In the genomic region with DNA sequence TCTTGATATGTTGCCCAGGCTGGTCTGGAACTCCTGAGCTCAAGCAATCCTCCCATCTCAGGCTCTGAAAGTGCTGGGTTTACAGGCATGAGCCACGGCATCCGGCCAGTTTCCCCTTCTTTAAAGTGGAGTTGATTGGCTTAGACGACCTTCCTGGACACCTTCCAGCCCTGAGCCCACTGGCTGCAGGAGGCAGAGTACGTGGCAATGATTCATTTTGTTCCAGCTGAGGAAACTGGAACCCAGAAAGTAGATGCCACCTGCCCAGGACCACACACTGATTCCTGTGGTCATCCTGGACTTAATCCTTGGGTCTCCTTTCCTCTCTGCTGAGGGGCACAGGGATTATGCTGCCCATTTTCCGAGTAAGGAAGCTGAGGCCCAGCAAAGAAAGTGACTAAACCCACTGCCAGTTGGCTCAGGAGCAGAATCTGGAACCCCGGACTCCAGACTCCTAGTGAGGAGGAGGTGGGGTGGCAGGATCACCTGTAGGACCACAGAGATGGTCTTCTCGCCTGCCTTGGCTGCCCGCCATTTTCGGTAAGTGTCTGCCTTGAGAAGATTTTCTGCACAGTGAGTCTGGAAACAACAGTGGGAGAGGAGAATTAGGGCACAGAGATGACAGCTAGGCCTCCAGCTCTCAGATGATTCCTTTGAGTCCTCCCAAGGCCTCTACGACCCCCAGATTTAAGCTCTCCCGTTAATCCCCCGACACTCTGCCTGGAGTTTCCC, we compare ENCODE assay signal across 7 cellular contexts. TPM values are rescaled to one million over a fixed set of nuclear protein-coding genes. Genes with fewer than 3 reads are reported as not detected.
A peak's percentile ranks its signal among the peaks of the same experiment; 100 is the strongest.
DNase-seq lines count a peak whose midpoint lies in the region; ATAC-seq and TF ChIP-seq lines count a peak whose summit lies in the region.

No MANE protein-coding gene starts in this region.

- H3K79me2 ChIP-seq in trophoblast cell (ENCODE audit: control insufficient read depth, insufficient read depth, low read length, poor library complexity), result peaks cover 4% of the 10 kb centered on the region

- no peak for TF ChIP-seq POLR2A in erythroblast (IDR thresholded peaks at IDR 0.05; ENCODE audit: low read length)

- no CpG with 5 or more reads among the region's 12 CpGs for WGBS in trophoblast cell (ENCODE audit: extremely low coverage, insufficient coverage, insufficient read length)

- DNase-seq in H7 (no peak), RWPE2 (ENCODE audit: low spot score) (no peak), erythroblast (lab: John Stamatoyannopoulos, UW) (peak; percentile 38 to 55), trophoblast cell (no peak), SKM-1 (lab: John Stamatoyannopoulos, UW; ENCODE audit: unreplicated experiment) (no peak), hippocampal formation (lab: John Stamatoyannopoulos, UW) (no peak), middle frontal gyrus (ENCODE audit: extremely low spot score, low spot score) (no peak)

- H3K9me3 ChIP-seq in RWPE2 (ENCODE audit: severe bottlenecking) (no peaks in the 10 kb centered on the region), trophoblast cell (ENCODE audit: insufficient read depth, low read depth, low read length) (no peaks in the 10 kb centered on the region)

- peak overlapping the region; percentile 66 for H4K12ac ChIP-seq in trophoblast cell (ENCODE audit: low read depth, low read length)

- H3K4me3 ChIP-seq in H7 (ENCODE audit: insufficient read depth, low read depth, low read length) (peak overlapping the region; percentile 67), RWPE2 (ENCODE audit: severe bottlenecking) (peak overlapping the region; percentile 65), trophoblast cell (ENCODE audit: low read depth, low read length) (peak overlapping the region; percentile 98)

- H3K9ac ChIP-seq in trophoblast cell (ENCODE audit: low read length), result peak overlapping the region; percentile 96

- H3K23ac ChIP-seq in trophoblast cell (ENCODE audit: low read length), result no peak overlapping the region

- H3K18ac ChIP-seq in trophoblast cell (ENCODE audit: low read length), result peak overlapping the region; percentile 27

- H2AK5ac ChIP-seq in trophoblast cell (ENCODE audit: low read length), result peak overlapping the region; percentile 4

- H4K8ac ChIP-seq in trophoblast cell (ENCODE audit: low read depth, low read length), result peak overlapping the region; percentile 64

- peak overlapping the region; percentile 45 for H3K27ac ChIP-seq in RWPE2 (ENCODE audit: poor library complexity, severe bottlenecking)
- H3K27ac ChIP-seq in trophoblast cell (ENCODE audit: low read depth, low read length), result no peak overlapping the region

- H3K4ac ChIP-seq in trophoblast cell (ENCODE audit: low read depth, low read length), result peak overlapping the region; percentile 54

- H2AFZ ChIP-seq in trophoblast cell (ENCODE audit: insufficient read depth, low read length, poor library complexity), result no peak overlapping the region

- no peak overlapping the region for H2BK120ac ChIP-seq in trophoblast cell (ENCODE audit: insufficient read depth, low read length, poor library complexity)

- H3K27me3 ChIP-seq in H7 (ENCODE audit: control insufficient read depth, insufficient read depth, low read length), result no peaks in the 10 kb centered on the region
- no peaks in the 10 kb centered on the region for H3K27me3 ChIP-seq in RWPE2 (ENCODE audit: insufficient read depth, poor library complexity, severe bottlenecking)
- no peaks in the 10 kb centered on the region for H3K27me3 ChIP-seq in trophoblast cell (ENCODE audit: insufficient read depth, low read length)

- H3K14ac ChIP-seq in trophoblast cell (ENCODE audit: low read length), result peak overlapping the region; percentile 36

- H3K4me2 ChIP-seq in trophoblast cell (ENCODE audit: low read length), result peak overlapping the region; percentile 87

- TF ChIP-seq CTCF in RWPE2 (IDR thresholded peaks at IDR 0.05; ENCODE audit: poor library complexity, severe bottlenecking), result no peak

- ATAC-seq in RWPE2 (ENCODE audit: low read depth), result no peak

- H4K91ac ChIP-seq in trophoblast cell (ENCODE audit: low read depth, low read length), result peak overlapping the region; percentile 54

- H2BK5ac ChIP-seq in trophoblast cell (ENCODE audit: low read depth, low read length, poor library complexity), result no peak overlapping the region

- H2BK12ac ChIP-seq in trophoblast cell (ENCODE audit: low read length), result no peak overlapping the region

- peaks cover 4% of the 10 kb centered on the region for H3K79me1 ChIP-seq in trophoblast cell (ENCODE audit: low read length)

- H3K4me1 ChIP-seq in RWPE2 (ENCODE audit: insufficient read depth, poor library complexity, severe bottlenecking) (peaks cover 9% of the 10 kb centered on the region), trophoblast cell (ENCODE audit: control insufficient read depth in 1 of 2, insufficient read depth in 2 of 2, low read length in 2 of 2) (peaks cover 3 to 10% of the 10 kb centered on the region in 2 experiments)

- H3K36me3 ChIP-seq in H7 (replicated peaks; ENCODE audit: control insufficient read depth, insufficient read depth, low read length) (peaks cover 1% of the 10 kb centered on the region), RWPE2 (ENCODE audit: low read depth) (peaks cover 22% of the 10 kb centered on the region), trophoblast cell (ENCODE audit: control insufficient read depth in 1 of 2, insufficient read depth in 2 of 2, low read length in 2 of 2) (peaks cover 2 to 9% of the 10 kb centered on the region in 2 experiments)

RNA-seq across cellular contexts. Expression of a gene that starts 0.7 kb away (rescaled TPM):
- total RNA-seq in H7 (2014; rRNA removed; shearing (Covaris generic)), result 44.9 and 58.8 TPM in 2 replicates
- 31.0 and 32.7 TPM in 2 replicates for polyA plus RNA-seq in trophoblast cell (2013)

RNA-seq across cellular contexts. Expression of a gene that starts 1.0 kb away (rescaled TPM):
- 4.9 and 6.2 TPM in 2 replicates for total RNA-seq in H7 (2014; rRNA removed; shearing (Covaris generic))
- 2.1 TPM in 2 replicates for polyA plus RNA-seq in trophoblast cell (2013)

RNA-seq across cellular contexts. Expression of a gene that starts 21.3 kb away (rescaled TPM):
- total RNA-seq in H7 (2014; rRNA removed; shearing (Covaris generic)), result 11.2 and 16.5 TPM in 2 replicates
- 12.5 and 12.7 TPM in 2 replicates for polyA plus RNA-seq in trophoblast cell (2013)

RNA-seq across cellular contexts. Expression of a gene that starts 21.8 kb away (rescaled TPM):
- total RNA-seq in H7 (2014; rRNA removed; shearing (Covaris generic)), result 12.3 and 18.6 TPM in 2 replicates
- polyA plus RNA-seq in trophoblast cell (2013), result 11.1 and 12.1 TPM in 2 replicates

RNA-seq across cellular contexts. Expression of a gene that starts 37.3 kb away (rescaled TPM):
- total RNA-seq in H7 (2014; rRNA removed; shearing (Covaris generic)), result 0.21 and 0.26 TPM in 2 replicates
- 0.27 and 0.29 TPM in 2 replicates for polyA plus RNA-seq in trophoblast cell (2013)

Comparison
In these comparisons a context has a peak if more than half of its experiments do, and no peak if none do; other contexts are left out.
1. DNase-seq: peak in erythroblast (2 of 2); none in H7 (single experiment), RWPE2 (single experiment), trophoblast cell (0 of 2), SKM-1 (single experiment), hippocampal formation (0 of 2) and middle frontal gyrus (single experiment).
2. Peak in every context shown above with its lines, with median percentiles within 50 percentile points of each other: H3K4me3 ChIP-seq.